ENCODE assay signal across 23 cellular contexts in the genomic region with DNA sequence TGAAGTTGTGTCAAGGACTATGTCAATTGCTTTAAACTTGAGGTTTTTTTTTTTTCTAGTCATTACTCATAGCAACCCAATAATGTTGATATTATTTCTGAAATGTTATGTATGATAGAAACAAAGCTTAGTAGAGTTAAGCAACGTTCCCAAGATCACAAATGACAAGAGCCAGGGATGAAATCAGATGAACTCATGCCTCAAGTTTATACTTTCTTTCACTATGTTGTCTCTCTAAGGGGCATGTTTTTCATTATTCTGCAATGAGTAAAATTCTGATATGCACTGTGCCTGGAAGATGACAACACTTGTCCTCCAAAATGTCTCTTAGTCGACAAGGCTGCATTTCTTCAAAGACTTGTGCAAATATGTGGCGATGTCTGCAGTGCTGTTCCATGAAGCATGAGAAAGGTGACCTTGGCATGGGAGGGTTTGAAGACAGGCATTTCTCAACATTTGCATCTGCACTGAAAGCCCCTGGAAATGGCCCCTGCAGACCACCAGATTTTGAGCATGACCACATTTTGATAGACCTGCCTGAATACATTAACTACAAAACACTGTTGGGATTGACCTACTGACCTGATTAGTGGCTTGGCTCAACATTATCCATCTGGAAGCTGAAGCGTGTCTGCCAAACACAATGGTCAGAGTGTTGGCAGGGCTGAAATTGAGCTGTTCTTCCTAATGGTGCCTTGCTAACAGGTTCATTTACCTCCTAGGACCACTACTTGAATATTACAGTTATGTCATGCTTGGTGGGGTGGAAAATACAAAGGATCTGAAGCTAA.
A peak's percentile ranks its signal among the peaks of the same experiment; 100 is the strongest.
DNase-seq lines count a peak whose midpoint lies in the region; ATAC-seq and TF ChIP-seq lines count a peak whose summit lies in the region.
"Had no signal": no experiment of that assay in that cellular context is flagged by ENCODE, and none has a peak within 500 bp of the region (broad histone marks: within the 10 kb centered on the region; RNA-seq: fewer than 3 reads in every experiment).

No MANE protein-coding gene starts in this region.

- H3K4me2 ChIP-seq in Karpas-422 (ENCODE audit: low read depth, low read length, poor library complexity, severe bottlenecking): no peak overlapping the region

- H3K4me3 ChIP-seq in AG10803 (ENCODE audit: low read length): no peak overlapping the region
- H3K4me3 ChIP-seq in Karpas-422 (ENCODE audit: low read length): no peak overlapping the region
- H3K4me3 ChIP-seq: gastroesophageal sphincter, thyroid gland had no signal

- H3K27me3 ChIP-seq in Karpas-422 (ENCODE audit: low read length): no peaks in the 10 kb centered on the region
- H3K27me3 ChIP-seq: gastroesophageal sphincter, thyroid gland had no signal

- no peaks in the 10 kb centered on the region for H3K79me2 ChIP-seq in Karpas-422 (ENCODE audit: low read length)

- H2AFZ ChIP-seq in Karpas-422 (ENCODE audit: low read length): 0 out of 2 replicates have a peak overlapping the region, but pooled peaks have one; percentile 2

- H3K9me3 ChIP-seq in Karpas-422 (ENCODE audit: low read length): no peaks in the 10 kb centered on the region
- H3K9me3 ChIP-seq: gastroesophageal sphincter, thyroid gland had no signal

- ATAC-seq in left colon: no peak
- ATAC-seq: activated CD8-positive, alpha-beta memory T cell treated with anti-CD3 and anti-CD28 coated beads, Interleukin-2, amount 10 ng/mL, durations not matched to agents 7 days and 5 days; gastroesophageal sphincter; left lobe of liver; natural killer cell treated with Interleukin-12 subunit alpha and Interleukin-12 subunit beta and Interleukin-15 and Interleukin-18, amount 100 ng/mL, for 72 hours had no signal

- DNase-seq in AG10803 (ENCODE audit: low read depth) (peak; percentile 62), Karpas-422 (no peak), cerebellar nuclear complex (lab: John Stamatoyannopoulos, UW) (peak; percentile 43 to 68), left kidney (ENCODE audit: low read depth, low spot score) (peak; percentile 2), left colon (no peak), T-helper 1 cell (no peak), KBM-7 (no peak), SKM-1 treated with dmso at 0.1 percent for 144 hours (lab: John Stamatoyannopoulos, UW; ENCODE audit: unreplicated experiment) (no peak)
- DNase-seq: activated CD4-positive, alpha-beta T cell treated with anti-CD3 and anti-CD28 coated beads for 4 hours; activated CD8-positive, alpha-beta memory T cell treated with anti-CD3 and anti-CD28 coated beads, Interleukin-2, amount 10 ng/mL, durations not matched to agents 7 days and 5 days; activated naive CD8-positive, alpha-beta T cell treated with anti-CD3 and anti-CD28 coated beads, Interleukin-2, amount 10 ng/mL, durations not matched to agents 7 days and 5 days; DMS53; midbrain; NCI-H1105 treated with DMSO at 0.1 percent for 48 hours; NCI-H2081 treated with DMSO at 0.1 percent for 48 hours; NCI-H446 treated with DMSO at 0.1 percent for 48 hours; small intestine; stimulated activated CD4-positive, alpha-beta T cell treated with anti-CD3 and anti-CD28 coated beads, Interleukin-2, amount 100 ng/mL, for 48 hours; stimulated activated naive CD4-positive, alpha-beta T cell treated with Interleukin-2 at 50 U/mL for 16 hours; thyroid gland had no signal

- H3K36me3 ChIP-seq in Karpas-422 (ENCODE audit: insufficient read depth, low read length): peaks cover 8% of the 10 kb centered on the region; the same call in 1 of the 2 replicates
- H3K36me3 ChIP-seq: gastroesophageal sphincter, thyroid gland had no signal

- H3K4me1 ChIP-seq in Karpas-422 (ENCODE audit: low read length): peaks cover 24% of the 10 kb centered on the region
- H3K4me1 ChIP-seq: gastroesophageal sphincter, thyroid gland had no signal

- no peak overlapping the region for H3K27ac ChIP-seq in Karpas-422 (ENCODE audit: low read length)
- H3K27ac ChIP-seq: gastroesophageal sphincter, thyroid gland had no signal

- no peak overlapping the region for H3K9ac ChIP-seq in Karpas-422 (ENCODE audit: low read length)

- intact Hi-C loops in left colon (cut with DNase I, micrococcal nuclease): no loop called here

- no peak for TF ChIP-seq CTCF in AG10803 (conservative IDR thresholded peaks at IDR 0.05; ENCODE audit: low read length)

- no peaks in the 10 kb centered on the region for H3K9me2 ChIP-seq in Karpas-422 (replicated peaks; ENCODE audit: insufficient read depth, low read length)

- H4K20me1 ChIP-seq in Karpas-422 (ENCODE audit: insufficient read depth, low read depth, low read length): no peaks in the 10 kb centered on the region

- in situ Hi-C loops in KBM-7 (cut with MboI; ENCODE audit: low pct_unique_long_range_greater_than_20kb, low sequenced_read_pairs): no loop called here

Comparison
In these comparisons a context has a peak if more than half of its experiments do, and no peak if none do; other contexts are left out.
1. DNase-seq: peak in AG10803 (single experiment), cerebellar nuclear complex (2 of 2) and left kidney (single experiment); none in Karpas-422 (single experiment), left colon (0 of 2), T-helper 1 cell (0 of 5), KBM-7 (single experiment) and SKM-1 treated with dmso at 0.1 percent for 144 hours (single experiment).